14 cellular contexts compared by ENCODE assay signal in the genomic region with DNA sequence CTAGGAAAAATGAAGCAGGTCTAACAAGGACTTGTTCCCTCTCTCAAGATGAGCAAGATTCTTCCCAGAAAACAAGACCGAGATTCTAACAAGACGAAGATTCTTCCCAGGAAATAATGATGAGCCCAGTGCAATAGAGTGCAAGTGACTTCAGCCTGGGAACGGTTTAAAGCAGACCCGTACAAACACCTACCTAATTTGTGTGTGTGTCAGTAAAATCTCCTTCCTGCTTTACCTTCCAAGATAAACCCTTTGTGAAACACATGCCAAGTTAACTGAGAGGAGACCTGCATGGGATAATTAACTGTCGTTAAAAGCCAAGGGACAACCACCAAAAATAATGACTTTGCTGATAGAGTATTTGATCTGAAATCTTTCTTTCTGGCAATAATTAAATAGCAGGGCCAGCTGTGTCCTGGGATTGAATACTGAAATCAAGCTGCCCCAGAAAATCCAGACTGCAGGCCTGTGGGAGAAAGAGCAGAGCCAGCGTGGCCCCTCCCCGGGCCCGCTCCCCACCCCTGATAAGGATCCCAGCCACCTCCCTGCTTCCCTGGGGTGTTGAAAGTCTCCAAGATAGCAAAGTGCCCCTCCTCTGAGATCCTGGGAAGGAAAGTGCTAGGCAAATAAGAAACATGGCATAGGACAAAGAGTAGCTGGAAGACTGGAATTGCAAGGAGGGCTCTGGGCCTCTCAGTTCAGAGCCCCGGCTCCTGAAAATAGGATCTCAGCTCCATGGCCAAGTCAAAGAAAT.
"Had no signal": no experiment of that assay in that cellular context is flagged by ENCODE, and none has a peak within 500 bp of the region (broad histone marks: within the 10 kb centered on the region; RNA-seq: fewer than 3 reads in every experiment).

No MANE protein-coding gene starts in this region.

- H3K27ac ChIP-seq: coronary artery, thoracic aorta, upper lobe of right lung had no signal

- H3K4me3 ChIP-seq: coronary artery, thoracic aorta, upper lobe of right lung had no signal

- H3K36me3 ChIP-seq: thoracic aorta, upper lobe of right lung had no signal

- H3K9me3 ChIP-seq: thoracic aorta, upper lobe of right lung had no signal

- DNase-seq: activated CD4-positive, alpha-beta T cell treated with anti-CD3 and anti-CD28 coated beads, Interleukin-2, amount 10 ng/mL, durations not matched to agents 24 days and 14 days; activated CD8-positive, alpha-beta T cell treated with anti-CD3 and anti-CD28 coated beads, Interleukin-2, amount 10 ng/mL, durations not matched to agents 7 days and 5 days; activated naive CD4-positive, alpha-beta T cell treated with anti-CD3 and anti-CD28 coated beads, Interleukin-2, amount 10 ng/mL, durations not matched to agents 7 days and 5 days; activated naive CD8-positive, alpha-beta T cell treated with anti-CD3 and anti-CD28 coated beads, Interleukin-2, amount 50 U/mL, for 24 hours; activated T-cell treated with anti-CD3 and anti-CD28 coated beads, Interleukin-2, amount 50 U/mL, for 4 hours; anterior cingulate cortex; naive thymus-derived CD8-positive, alpha-beta T cell; stimulated activated CD4-positive, alpha-beta T cell treated with anti-CD3 and anti-CD28 coated beads, Interleukin-4, amount 100 ng/mL, for 24 hours; stimulated activated naive B cell treated with anti-CD40 and anti-IgM and Interleukin-4, amounts not matched to agents 10 μg/mL and 1 μg/mL and 100 μg/mL, for 72 hours; T-helper 1 cell; T1000; upper lobe of right lung had no signal

- H3K4me1 ChIP-seq: upper lobe of right lung had no signal
